In the genomic region with DNA sequence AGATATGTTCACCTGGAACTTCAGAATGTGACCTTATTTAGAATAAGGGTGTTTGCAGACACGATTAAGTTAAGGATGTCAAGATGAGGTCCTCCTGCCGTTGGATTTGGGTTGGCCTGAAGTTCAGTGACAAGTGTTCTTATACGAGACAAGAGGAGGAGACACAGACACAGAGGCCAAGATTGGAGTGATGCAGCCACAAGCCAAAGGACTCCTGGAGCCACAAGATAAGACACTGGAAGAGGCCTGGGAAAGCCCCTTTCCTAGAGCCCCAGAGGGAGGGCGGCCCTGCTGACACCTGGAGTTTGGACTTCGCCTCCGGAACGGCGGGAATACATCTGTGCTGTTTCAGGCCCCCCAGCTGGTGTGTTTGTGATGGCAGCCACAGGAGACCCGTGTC, we compare ENCODE assay signal across 37 cellular contexts. TPM values are rescaled to one million over a fixed set of nuclear protein-coding genes. Genes with fewer than 3 reads are reported as not detected.
"Had no signal": no experiment of that assay in that cellular context is flagged by ENCODE, and none has a peak within 500 bp of the region (broad histone marks: within the 10 kb centered on the region; RNA-seq: fewer than 3 reads in every experiment).

No MANE protein-coding gene starts in this region.

- H3K4me1 ChIP-seq: ascending aorta had no signal

- H3K36me3 Mint-ChIP-seq: activated naive CD4-positive, alpha-beta T cell treated with anti-CD3 and anti-CD28 coated beads, Interleukin-2, amount 50 U/mL, for 24 hours; activated naive CD8-positive, alpha-beta T cell treated with anti-CD3 and anti-CD28 coated beads, Interleukin-2, amount 10 ng/mL, durations not matched to agents 7 days and 5 days; WTC11 had no signal

- H3K9me3 Mint-ChIP-seq: activated CD4-positive, alpha-beta T cell treated with anti-CD3 and anti-CD28 coated beads, Interleukin-2, amount 10 ng/mL, durations not matched to agents 7 days and 5 days; activated naive CD4-positive, alpha-beta T cell treated with anti-CD3 and anti-CD28 coated beads, Interleukin-2, amount 50 U/mL, for 24 hours; activated naive CD8-positive, alpha-beta T cell treated with anti-CD3 and anti-CD28 coated beads, Interleukin-2, amount 10 ng/mL, durations not matched to agents 7 days and 5 days; activated T-cell treated with anti-CD3 and anti-CD28 coated beads, Interleukin-2, amount 50 U/mL, for 24 hours; activated T-helper 2 cell treated with anti-CD3 and anti-CD28 coated beads, Interferon-gamma antibody, Interleukin-2, Interleukin-4, amounts not matched to agents 10 μg/mL and 5 μg/mL and 100 μg/mL, durations not matched to agents 14 hours and 24 hours and 36 hours; central memory CD8-positive, alpha-beta T cell; WTC11 had no signal

- H3K27me3 ChIP-seq: ascending aorta, cardiac muscle cell, MG63 had no signal

- DNase-seq: activated CD4-positive, alpha-beta T cell treated with anti-CD3 and anti-CD28 coated beads for 36 hours; activated CD4-positive, alpha-beta T cell treated with anti-CD3 and anti-CD28 coated beads, Interleukin-2, amount 10 ng/mL, durations not matched to agents 7 days and 5 days; activated CD4-positive, alpha-beta T cell treated with anti-CD3 and anti-CD28 coated beads, Interleukin-2, amount 50 U/mL, for 48 hours; activated CD8-positive, alpha-beta T cell treated with anti-CD3 and anti-CD28 coated beads, Interleukin-2, amount 10 ng/mL, durations not matched to agents 7 days and 5 days; activated gamma-delta T cell; activated naive CD4-positive, alpha-beta T cell treated with Interleukin-2 at 50 U/mL for 16 hours; activated naive CD8-positive, alpha-beta T cell treated with anti-CD3 and anti-CD28 coated beads, Interleukin-2, amount 10 ng/mL, durations not matched to agents 7 days and 5 days; activated T-cell treated with anti-CD3 and anti-CD28 coated beads, Interleukin-2, amount 50 U/mL, for 24 hours; amygdala; Kasumi-1; MG63; NCI-H1048; NCI-H1105 treated with DMSO at 0.1 percent for 48 hours; NCI-H1436; NCI-H1694; NCI-H2029; NCI-H510A; NCI-H526; NCI-H748 treated with DMSO at 0.1 percent for 48 hours; NK-92 treated with Interleukin-12 subunit alpha and Interleukin-12 subunit beta, amount 100 ng/mL, for 24 hours; PC-9; SIG-M5; SW 1271; T-helper 1 cell; T-helper 2 cell; T-helper 9 cell had no signal

- H3K27ac Mint-ChIP-seq: activated CD4-positive, alpha-beta T cell treated with anti-CD3 and anti-CD28 coated beads for 36 hours; activated CD4-positive, alpha-beta T cell treated with anti-CD3 and anti-CD28 coated beads, Interleukin-2, amount 10 ng/mL, durations not matched to agents 7 days and 5 days; activated CD8-positive, alpha-beta T cell treated with anti-CD3 and anti-CD28 coated beads, Interleukin-2, amount 10 ng/mL, durations not matched to agents 7 days and 5 days; activated naive CD4-positive, alpha-beta T cell treated with anti-CD3 and anti-CD28 coated beads, Interleukin-2, amount 50 U/mL, for 24 hours; activated naive CD8-positive, alpha-beta T cell treated with anti-CD3 and anti-CD28 coated beads, Interleukin-2, amount 10 ng/mL, durations not matched to agents 7 days and 5 days; activated T-cell treated with anti-CD3 and anti-CD28 coated beads, Interleukin-2, amount 50 U/mL, for 24 hours; activated T-helper 2 cell treated with anti-CD3 and anti-CD28 coated beads, Interferon-gamma antibody, Interleukin-2, Interleukin-4, amounts not matched to agents 10 μg/mL and 5 μg/mL and 100 μg/mL, durations not matched to agents 14 hours and 24 hours and 36 hours; WTC11 had no signal

- H3K27me3 Mint-ChIP-seq: activated CD4-positive, alpha-beta T cell treated with anti-CD3 and anti-CD28 coated beads for 36 hours; activated naive CD4-positive, alpha-beta T cell treated with anti-CD3 and anti-CD28 coated beads, Interleukin-2, amount 50 U/mL, for 24 hours; activated T-cell treated with anti-CD3 and anti-CD28 coated beads, Interleukin-2, amount 50 U/mL, for 24 hours had no signal

- H3K36me3 ChIP-seq: ascending aorta, cardiac muscle cell, MG63 had no signal

- H3K4me1 Mint-ChIP-seq: central memory CD8-positive, alpha-beta T cell had no signal

- H3K27ac ChIP-seq: ascending aorta, cardiac muscle cell, PC-9, RWPE1 had no signal

- H2AFZ ChIP-seq: PC-9 had no signal

- ATAC-seq: activated CD4-positive, alpha-beta T cell treated with anti-CD3 and anti-CD28 coated beads for 36 hours; activated CD4-positive, CD25-positive, alpha-beta regulatory T cell treated with anti-CD3 and anti-CD28 coated beads, Interleukin-2, amount 50 U/mL, for 24 hours; activated CD8-positive, alpha-beta T cell treated with anti-CD3 and anti-CD28 coated beads, Interleukin-2, amount 10 ng/mL, durations not matched to agents 7 days and 5 days; Right ventricle myocardium inferior; WTC11 had no signal

- H3K4me2 ChIP-seq: PC-9 had no signal

- H3K4me3 Mint-ChIP-seq: activated CD4-positive, alpha-beta T cell treated with anti-CD3 and anti-CD28 coated beads for 36 hours; activated CD4-positive, alpha-beta T cell treated with anti-CD3 and anti-CD28 coated beads, Interleukin-2, amount 10 ng/mL, durations not matched to agents 7 days and 5 days; activated CD8-positive, alpha-beta T cell treated with anti-CD3 and anti-CD28 coated beads, Interleukin-2, amount 10 ng/mL, durations not matched to agents 7 days and 5 days; activated naive CD4-positive, alpha-beta T cell treated with anti-CD3 and anti-CD28 coated beads, Interleukin-2, amount 50 U/mL, for 24 hours; activated naive CD8-positive, alpha-beta T cell treated with anti-CD3 and anti-CD28 coated beads, Interleukin-2, amount 10 ng/mL, durations not matched to agents 7 days and 5 days; activated T-cell treated with anti-CD3 and anti-CD28 coated beads, Interleukin-2, amount 50 U/mL, for 24 hours; central memory CD8-positive, alpha-beta T cell; WTC11 had no signal

- H3K9me3 ChIP-seq: ascending aorta, MG63 had no signal

- H3K4me3 ChIP-seq: ascending aorta, cardiac muscle cell, MG63, PC-9 had no signal

RNA-seq across cellular contexts. Expression of a gene that starts 34.4 kb away (rescaled TPM):
- total RNA-seq: activated CD4-positive, alpha-beta T cell treated with anti-CD3 and anti-CD28 coated beads for 36 hours; activated CD8-positive, alpha-beta T cell treated with anti-CD3 and anti-CD28 coated beads, Interleukin-2, amount 10 ng/mL, durations not matched to agents 7 days and 5 days; activated T-helper 2 cell treated with anti-CD3 and anti-CD28 coated beads, Interferon-gamma antibody, Interleukin-2, Interleukin-4, amounts not matched to agents 10 μg/mL and 5 μg/mL and 100 μg/mL, durations not matched to agents 14 hours and 24 hours and 36 hours; ascending aorta; cardiac muscle cell; chondrocyte; PC-9; Right ventricle myocardium inferior; WTC11 had no signal
- polyA plus RNA-seq: adipose tissue, cardiac muscle cell had no signal
